In the genomic region with DNA sequence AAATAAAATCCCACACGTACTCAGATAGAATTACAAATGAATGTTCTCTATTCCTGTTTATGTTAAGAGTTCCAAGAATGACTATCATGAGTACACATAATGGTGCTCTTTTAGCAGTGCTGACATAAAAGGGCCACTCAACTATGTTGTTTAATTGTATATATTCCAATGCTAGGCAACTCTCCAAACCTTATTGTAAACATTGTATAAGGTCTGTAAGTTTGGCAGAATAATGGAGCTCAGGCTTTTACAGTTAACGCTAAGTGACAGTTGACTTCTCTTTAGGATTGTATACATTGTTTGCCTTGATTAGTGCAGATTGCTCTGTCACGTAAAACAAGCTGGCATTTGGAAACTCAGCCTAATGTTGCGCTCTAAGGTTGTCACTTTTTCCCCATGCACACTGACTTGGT, we compare ENCODE assay signal across 1 cellular context.
TF ChIP-seq lines count a peak whose summit lies in the region.

No MANE protein-coding gene starts in this region.

TF ChIP-seq in HEK293, 187 proteins besides CTCF, POLR2A, EP300 and RAD21 (continued from another document):
- TF ChIP-seq ZNF18 (tag by site-specific recombination; IDR thresholded peaks at IDR 0.05) (peak; percentile 51; the same call in 1 of the 2 replicates), ZBTB44 (tag by site-specific recombination; IDR thresholded peaks at IDR 0.05) (peak; percentile 83), SP7 (tag by site-specific recombination; IDR thresholded peaks at IDR 0.05) (peak; percentile 74), ZNF391 (tag by site-specific recombination; IDR thresholded peaks at IDR 0.05; ENCODE audit: borderline replicate concordance, low read depth) (no peak)
